Comparison of ENCODE assay signal across 1 cellular context in the genomic region with DNA sequence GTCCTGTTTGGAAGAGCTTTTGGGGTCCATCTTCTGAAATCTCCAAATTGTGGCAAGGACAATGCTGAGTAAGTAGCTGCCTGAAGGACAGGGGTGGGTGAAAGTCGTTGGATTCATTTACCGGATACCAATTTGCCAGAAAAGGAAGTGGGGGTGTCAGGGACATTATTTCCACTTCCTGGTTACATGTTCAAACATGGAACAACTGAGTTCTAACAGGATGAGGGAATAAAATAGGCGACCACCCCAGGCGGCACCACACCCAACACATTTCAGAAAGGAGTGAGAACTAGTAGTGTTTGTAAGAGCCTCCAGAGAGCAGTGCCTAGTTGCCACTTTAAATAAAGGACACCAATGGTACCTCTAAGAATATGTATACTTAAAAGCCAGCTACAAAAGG.
TF ChIP-seq lines count a peak whose summit lies in the region.

No MANE protein-coding gene starts in this region.

TF ChIP-seq in K562, 482 proteins besides CTCF, POLR2A, EP300 and RAD21:
- TF ChIP-seq, protein P1, sequence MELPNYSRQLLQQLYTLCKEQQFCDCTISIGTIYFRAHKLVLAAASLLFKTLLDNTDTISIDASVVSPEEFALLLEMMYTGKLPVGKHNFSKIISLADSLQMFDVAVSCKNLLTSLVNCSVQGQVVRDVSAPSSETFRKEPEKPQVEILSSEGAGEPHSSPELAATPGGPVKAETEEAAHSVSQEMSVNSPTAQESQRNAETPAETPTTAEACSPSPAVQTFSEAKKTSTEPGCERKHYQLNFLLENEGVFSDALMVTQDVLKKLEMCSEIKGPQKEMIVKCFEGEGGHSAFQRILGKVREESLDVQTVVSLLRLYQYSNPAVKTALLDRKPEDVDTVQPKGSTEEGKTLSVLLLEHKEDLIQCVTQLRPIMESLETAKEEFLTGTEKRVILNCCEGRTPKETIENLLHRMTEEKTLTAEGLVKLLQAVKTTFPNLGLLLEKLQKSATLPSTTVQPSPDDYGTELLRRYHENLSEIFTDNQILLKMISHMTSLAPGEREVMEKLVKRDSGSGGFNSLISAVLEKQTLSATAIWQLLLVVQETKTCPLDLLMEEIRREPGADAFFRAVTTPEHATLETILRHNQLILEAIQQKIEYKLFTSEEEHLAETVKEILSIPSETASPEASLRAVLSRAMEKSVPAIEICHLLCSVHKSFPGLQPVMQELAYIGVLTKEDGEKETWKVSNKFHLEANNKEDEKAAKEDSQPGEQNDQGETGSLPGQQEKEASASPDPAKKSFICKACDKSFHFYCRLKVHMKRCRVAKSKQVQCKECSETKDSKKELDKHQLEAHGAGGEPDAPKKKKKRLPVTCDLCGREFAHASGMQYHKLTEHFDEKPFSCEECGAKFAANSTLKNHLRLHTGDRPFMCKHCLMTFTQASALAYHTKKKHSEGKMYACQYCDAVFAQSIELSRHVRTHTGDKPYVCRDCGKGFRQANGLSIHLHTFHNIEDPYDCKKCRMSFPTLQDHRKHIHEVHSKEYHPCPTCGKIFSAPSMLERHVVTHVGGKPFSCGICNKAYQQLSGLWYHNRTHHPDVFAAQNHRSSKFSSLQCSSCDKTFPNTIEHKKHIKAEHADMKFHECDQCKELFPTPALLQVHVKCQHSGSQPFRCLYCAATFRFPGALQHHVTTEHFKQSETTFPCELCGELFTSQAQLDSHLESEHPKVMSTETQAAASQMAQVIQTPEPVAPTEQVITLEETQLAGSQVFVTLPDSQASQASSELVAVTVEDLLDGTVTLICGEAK (IDR thresholded peaks at IDR 0.05), result 0 out of 2 replicates have a peak, but pooled peaks have one; percentile 31
- TF ChIP-seq, protein P1 (CRISPR knock-in tag; IDR thresholded peaks at IDR 0.05), result no peak
- TF ChIP-seq, protein P2, sequence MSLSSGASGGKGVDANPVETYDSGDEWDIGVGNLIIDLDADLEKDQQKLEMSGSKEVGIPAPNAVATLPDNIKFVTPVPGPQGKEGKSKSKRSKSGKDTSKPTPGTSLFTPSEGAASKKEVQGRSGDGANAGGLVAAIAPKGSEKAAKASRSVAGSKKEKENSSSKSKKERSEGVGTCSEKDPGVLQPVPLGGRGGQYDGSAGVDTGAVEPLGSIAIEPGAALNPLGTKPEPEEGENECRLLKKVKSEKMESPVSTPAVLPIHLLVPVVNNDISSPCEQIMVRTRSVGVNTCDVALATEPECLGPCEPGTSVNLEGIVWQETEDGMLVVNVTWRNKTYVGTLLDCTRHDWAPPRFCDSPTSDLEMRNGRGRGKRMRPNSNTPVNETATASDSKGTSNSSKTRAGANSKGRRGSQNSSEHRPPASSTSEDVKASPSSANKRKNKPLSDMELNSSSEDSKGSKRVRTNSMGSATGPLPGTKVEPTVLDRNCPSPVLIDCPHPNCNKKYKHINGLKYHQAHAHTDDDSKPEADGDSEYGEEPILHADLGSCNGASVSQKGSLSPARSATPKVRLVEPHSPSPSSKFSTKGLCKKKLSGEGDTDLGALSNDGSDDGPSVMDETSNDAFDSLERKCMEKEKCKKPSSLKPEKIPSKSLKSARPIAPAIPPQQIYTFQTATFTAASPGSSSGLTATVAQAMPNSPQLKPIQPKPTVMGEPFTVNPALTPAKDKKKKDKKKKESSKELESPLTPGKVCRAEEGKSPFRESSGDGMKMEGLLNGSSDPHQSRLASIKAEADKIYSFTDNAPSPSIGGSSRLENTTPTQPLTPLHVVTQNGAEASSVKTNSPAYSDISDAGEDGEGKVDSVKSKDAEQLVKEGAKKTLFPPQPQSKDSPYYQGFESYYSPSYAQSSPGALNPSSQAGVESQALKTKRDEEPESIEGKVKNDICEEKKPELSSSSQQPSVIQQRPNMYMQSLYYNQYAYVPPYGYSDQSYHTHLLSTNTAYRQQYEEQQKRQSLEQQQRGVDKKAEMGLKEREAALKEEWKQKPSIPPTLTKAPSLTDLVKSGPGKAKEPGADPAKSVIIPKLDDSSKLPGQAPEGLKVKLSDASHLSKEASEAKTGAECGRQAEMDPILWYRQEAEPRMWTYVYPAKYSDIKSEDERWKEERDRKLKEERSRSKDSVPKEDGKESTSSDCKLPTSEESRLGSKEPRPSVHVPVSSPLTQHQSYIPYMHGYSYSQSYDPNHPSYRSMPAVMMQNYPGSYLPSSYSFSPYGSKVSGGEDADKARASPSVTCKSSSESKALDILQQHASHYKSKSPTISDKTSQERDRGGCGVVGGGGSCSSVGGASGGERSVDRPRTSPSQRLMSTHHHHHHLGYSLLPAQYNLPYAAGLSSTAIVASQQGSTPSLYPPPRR (CRISPR knock-in tag; IDR thresholded peaks at IDR 0.05; ENCODE audit: borderline replicate concordance), result no peak
- TF ChIP-seq, protein P3, sequence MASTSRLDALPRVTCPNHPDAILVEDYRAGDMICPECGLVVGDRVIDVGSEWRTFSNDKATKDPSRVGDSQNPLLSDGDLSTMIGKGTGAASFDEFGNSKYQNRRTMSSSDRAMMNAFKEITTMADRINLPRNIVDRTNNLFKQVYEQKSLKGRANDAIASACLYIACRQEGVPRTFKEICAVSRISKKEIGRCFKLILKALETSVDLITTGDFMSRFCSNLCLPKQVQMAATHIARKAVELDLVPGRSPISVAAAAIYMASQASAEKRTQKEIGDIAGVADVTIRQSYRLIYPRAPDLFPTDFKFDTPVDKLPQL (IDR thresholded peaks at IDR 0.05; ENCODE audit: extremely low read depth, insufficient read length), result no peak
- no peak for TF ChIP-seq TCF7 (IDR thresholded peaks at IDR 0.05; ENCODE audit: borderline replicate concordance)
- TF ChIP-seq HCFC1 (IDR thresholded peaks at IDR 0.05; ENCODE audit: low read depth, low read length), result no peak
- TF ChIP-seq, protein P4, sequence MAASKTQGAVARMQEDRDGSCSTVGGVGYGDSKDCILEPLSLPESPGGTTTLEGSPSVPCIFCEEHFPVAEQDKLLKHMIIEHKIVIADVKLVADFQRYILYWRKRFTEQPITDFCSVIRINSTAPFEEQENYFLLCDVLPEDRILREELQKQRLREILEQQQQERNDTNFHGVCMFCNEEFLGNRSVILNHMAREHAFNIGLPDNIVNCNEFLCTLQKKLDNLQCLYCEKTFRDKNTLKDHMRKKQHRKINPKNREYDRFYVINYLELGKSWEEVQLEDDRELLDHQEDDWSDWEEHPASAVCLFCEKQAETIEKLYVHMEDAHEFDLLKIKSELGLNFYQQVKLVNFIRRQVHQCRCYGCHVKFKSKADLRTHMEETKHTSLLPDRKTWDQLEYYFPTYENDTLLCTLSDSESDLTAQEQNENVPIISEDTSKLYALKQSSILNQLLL (CRISPR knock-in tag; IDR thresholded peaks at IDR 0.05; ENCODE audit: borderline replicate concordance), result no peak
- no peak for TF ChIP-seq CAMTA2 (CRISPR knock-in tag; conservative IDR thresholded peaks at IDR 0.05)
TF ChIP-seq in K562: peak in this region for 1.
